ENCODE assay signal across 1 cellular context in genomic region chr7:496528-497295, GRCh38.
TF ChIP-seq lines count a peak whose summit lies in the region.

No MANE protein-coding gene starts in this region.

TF ChIP-seq in WTC11, 78 proteins besides CTCF, POLR2A, EP300 and RAD21 (continued from another document):
- TF ChIP-seq, protein P1, sequence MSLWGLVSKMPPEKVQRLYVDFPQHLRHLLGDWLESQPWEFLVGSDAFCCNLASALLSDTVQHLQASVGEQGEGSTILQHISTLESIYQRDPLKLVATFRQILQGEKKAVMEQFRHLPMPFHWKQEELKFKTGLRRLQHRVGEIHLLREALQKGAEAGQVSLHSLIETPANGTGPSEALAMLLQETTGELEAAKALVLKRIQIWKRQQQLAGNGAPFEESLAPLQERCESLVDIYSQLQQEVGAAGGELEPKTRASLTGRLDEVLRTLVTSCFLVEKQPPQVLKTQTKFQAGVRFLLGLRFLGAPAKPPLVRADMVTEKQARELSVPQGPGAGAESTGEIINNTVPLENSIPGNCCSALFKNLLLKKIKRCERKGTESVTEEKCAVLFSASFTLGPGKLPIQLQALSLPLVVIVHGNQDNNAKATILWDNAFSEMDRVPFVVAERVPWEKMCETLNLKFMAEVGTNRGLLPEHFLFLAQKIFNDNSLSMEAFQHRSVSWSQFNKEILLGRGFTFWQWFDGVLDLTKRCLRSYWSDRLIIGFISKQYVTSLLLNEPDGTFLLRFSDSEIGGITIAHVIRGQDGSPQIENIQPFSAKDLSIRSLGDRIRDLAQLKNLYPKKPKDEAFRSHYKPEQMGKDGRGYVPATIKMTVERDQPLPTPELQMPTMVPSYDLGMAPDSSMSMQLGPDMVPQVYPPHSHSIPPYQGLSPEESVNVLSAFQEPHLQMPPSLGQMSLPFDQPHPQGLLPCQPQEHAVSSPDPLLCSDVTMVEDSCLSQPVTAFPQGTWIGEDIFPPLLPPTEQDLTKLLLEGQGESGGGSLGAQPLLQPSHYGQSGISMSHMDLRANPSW (CRISPR knock-in tag; conservative IDR thresholded peaks at IDR 0.05; ENCODE audit: low read depth): no peak
- no peak for TF ChIP-seq NFE2L1 (CRISPR knock-in tag; IDR thresholded peaks at IDR 0.05)
- TF ChIP-seq, protein P2, sequence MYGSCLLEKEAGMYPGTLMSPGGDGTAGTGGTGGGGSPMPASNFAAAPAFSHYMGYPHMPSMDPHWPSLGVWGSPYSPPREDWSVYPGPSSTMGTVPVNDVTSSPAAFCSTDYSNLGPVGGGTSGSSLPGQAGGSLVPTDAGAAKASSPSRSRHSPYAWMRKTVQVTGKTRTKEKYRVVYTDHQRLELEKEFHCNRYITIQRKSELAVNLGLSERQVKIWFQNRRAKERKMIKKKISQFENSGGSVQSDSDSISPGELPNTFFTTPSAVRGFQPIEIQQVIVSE (CRISPR knock-in tag; IDR thresholded peaks at IDR 0.05; ENCODE audit: borderline replicate concordance): no peak
- TF ChIP-seq ZBTB21 (CRISPR knock-in tag; IDR thresholded peaks at IDR 0.05; ENCODE audit: borderline replicate concordance): no peak
- TF ChIP-seq, protein P3, sequence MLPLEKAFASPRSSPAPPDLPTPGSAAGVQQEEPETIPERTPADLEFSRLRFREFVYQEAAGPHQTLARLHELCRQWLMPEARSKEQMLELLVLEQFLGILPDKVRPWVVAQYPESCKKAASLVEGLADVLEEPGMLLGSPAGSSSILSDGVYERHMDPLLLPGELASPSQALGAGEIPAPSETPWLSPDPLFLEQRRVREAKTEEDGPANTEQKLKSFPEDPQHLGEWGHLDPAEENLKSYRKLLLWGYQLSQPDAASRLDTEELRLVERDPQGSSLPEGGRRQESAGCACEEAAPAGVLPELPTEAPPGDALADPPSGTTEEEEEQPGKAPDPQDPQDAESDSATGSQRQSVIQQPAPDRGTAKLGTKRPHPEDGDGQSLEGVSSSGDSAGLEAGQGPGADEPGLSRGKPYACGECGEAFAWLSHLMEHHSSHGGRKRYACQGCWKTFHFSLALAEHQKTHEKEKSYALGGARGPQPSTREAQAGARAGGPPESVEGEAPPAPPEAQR (CRISPR knock-in tag; IDR thresholded peaks at IDR 0.05): no peak
- TF ChIP-seq SP1 (CRISPR knock-in tag; conservative IDR thresholded peaks at IDR 0.05): no peak
- TF ChIP-seq TEAD1 (CRISPR knock-in tag; IDR thresholded peaks at IDR 0.05): no peak
- TF ChIP-seq GRHL2 (CRISPR knock-in tag; IDR thresholded peaks at IDR 0.05; ENCODE audit: insufficient replicate concordance, severe bottlenecking): no peak
